Comparison of ENCODE assay signal across 8 cellular contexts in genomic region chr1:10793129-10793651, GRCh38. TPM values are rescaled to one million over a fixed set of nuclear protein-coding genes. Genes with fewer than 3 reads are reported as not detected.
A peak's percentile ranks its signal among the peaks of the same experiment; 100 is the strongest.
DNase-seq lines count a peak whose midpoint lies in the region; ATAC-seq, FAIRE-seq and TF ChIP-seq lines count a peak whose summit lies in the region.

No MANE protein-coding gene starts in this region.

- no peaks in the 10 kb centered on the region for H3K36me3 ChIP-seq in bronchial epithelial cell (ENCODE audit: control insufficient read depth, insufficient read depth, low read length)
- no peaks in the 10 kb centered on the region for H3K36me3 ChIP-seq in brain microvascular endothelial cell (replicated peaks)

- no peak overlapping the region for H3K27ac ChIP-seq in dorsolateral prefrontal cortex
- no peak overlapping the region for H3K27ac ChIP-seq in brain microvascular endothelial cell

- H3K4me3 ChIP-seq in LNCaP clone FGC (ENCODE audit: low read depth, low read length) (peak overlapping the region; percentile 93), bronchial epithelial cell (ENCODE audit: low read depth, low read length) (peak overlapping the region; percentile 71), dorsolateral prefrontal cortex (peak overlapping the region in 18 of 59 donors; percentile 15 to 71 (median 66)), brain microvascular endothelial cell (ENCODE audit: low read depth, low read length) (no peak overlapping the region)

- H3K27me3 ChIP-seq in bronchial epithelial cell (ENCODE audit: control insufficient read depth, insufficient read depth, low read length) (no peaks in the 10 kb centered on the region), dorsolateral prefrontal cortex (peaks cover 0 to 88% (median 63%) of the 10 kb centered on the region in 45 donors), brain microvascular endothelial cell (replicated peaks) (peaks cover 51% of the 10 kb centered on the region)

- H3K27ac Mint-ChIP-seq in nephron = peak overlapping the region; percentile 50 to 89 (median 83)

- FAIRE-seq in bronchial epithelial cell (lab: Jason Lieb, UNC) = no peak

- in situ Hi-C loops in Caki2 (cut with HindIII; ENCODE audit: low pct_unique_long_range_greater_than_20kb, low sequenced_read_pairs) (no loop called here), brain microvascular endothelial cell (cut with HindIII; ENCODE audit: low pct_ligation_motif_present, low sequenced_read_pairs) (no loop called here)

- H3K4me1 Mint-ChIP-seq in nephron = peaks cover 15% of the 10 kb centered on the region

- intact Hi-C loops in dorsolateral prefrontal cortex (cut with DNase I) = loop anchor here in 1 of 2 donors (10.0 kb wide), 1 partner anchor 278 kb away; no protein-coding TSS in a partner anchor

- peak; percentile 44 for DNase-seq in Caki2 (ENCODE audit: low read depth)
- peak; percentile 83 for DNase-seq in LNCaP clone FGC (ENCODE audit: low read depth)
- DNase-seq in bronchial epithelial cell (ENCODE audit: low read depth) = peak; percentile 42
- DNase-seq in stimulated activated CD4-positive, alpha-beta T cell treated with anti-CD3 and anti-CD28 coated beads, Interleukin-4, amount 100 ng/mL, for 4 hours = no peak
- no peak for DNase-seq in dorsolateral prefrontal cortex
- DNase-seq in brain microvascular endothelial cell = no peak

- H3K36me3 Mint-ChIP-seq in nephron (ENCODE audit: low read depth) = no peaks in the 10 kb centered on the region

- H3K27me3 Mint-ChIP-seq in nephron (ENCODE audit: low read depth) = peaks cover 58% of the 10 kb centered on the region

- no peaks in the 10 kb centered on the region for H3K9me3 Mint-ChIP-seq in nephron

- H3K4me3 Mint-ChIP-seq in nephron = peak overlapping the region; percentile 87 to 91 (median 89)

- TF ChIP-seq CTCF in LNCaP clone FGC (IDR thresholded peaks at IDR 0.05; ENCODE audit: control insufficient read depth, extremely low read depth, insufficient read depth) = no peak
- no peak for TF ChIP-seq CTCF in bronchial epithelial cell (IDR thresholded peaks at IDR 0.05; ENCODE audit: insufficient read depth, low read length, severe bottlenecking)
- TF ChIP-seq CTCF in nephron (IDR thresholded peaks at IDR 0.05; ENCODE audit: unreplicated experiment in 3 of 3) = no peak
- no peak for TF ChIP-seq CTCF in dorsolateral prefrontal cortex (IDR thresholded peaks at IDR 0.05 in 54 of 56, conservative IDR thresholded peaks at IDR 0.05 in 2 of 56; ENCODE audit: low read depth in 1 of 56, partially characterized antibody in 56 of 56)
- TF ChIP-seq CTCF in brain microvascular endothelial cell (IDR thresholded peaks at IDR 0.05; ENCODE audit: low read depth, low read length, missing control alignments) = no peak

- no peak for ATAC-seq in HG02938 (IDR thresholded peaks at IDR 0.05; ENCODE audit: unreplicated experiment)

RNA-seq across cellular contexts. Expression of gene CASZ1, which starts 3.3 kb away (rescaled TPM):
- total RNA-seq in Caki2 (2014; rRNA removed; shearing (Covaris generic); ENCODE audit: low replicate concordance) = 0.58 and 3.7 TPM in 2 replicates
- total RNA-seq in bronchial epithelial cell (9.2 and 12.7 TPM in 2 replicates), dorsolateral prefrontal cortex (1 to 10 TPM in 114 of 120 experiments, under 1 TPM in 6; 0.34 to 6.1 (median 2.8) TPM)

Comparison
In these comparisons a context has a peak if more than half of its experiments do, and no peak if none do; other contexts are left out.
1. DNase-seq: peak in Caki2 (single experiment), LNCaP clone FGC (single experiment) and bronchial epithelial cell (single experiment); none in stimulated activated CD4-positive, alpha-beta T cell treated with anti-CD3 and anti-CD28 coated beads, Interleukin-4, amount 100 ng/mL, for 4 hours (0 of 2), dorsolateral prefrontal cortex (0 of 10) and brain microvascular endothelial cell (single experiment).